ENCODE assay signal across 1 cellular context in genomic region chrX:2449135-2449886, GRCh38.
TF ChIP-seq lines count a peak whose summit lies in the region.

No MANE protein-coding gene starts in this region.

TF ChIP-seq in H1, 55 proteins besides CTCF, POLR2A, EP300 and RAD21 (continued from another document):
- TF ChIP-seq EZH2 (IDR thresholded peaks at IDR 0.05; ENCODE audit: low read depth, low read length, severe bottlenecking) (no peak), KDM5A (IDR thresholded peaks at IDR 0.05; ENCODE audit: low read length) (no peak), CHD1 (IDR thresholded peaks at IDR 0.05; ENCODE audit: low read depth, low read length) (no peak), CBX8 (IDR thresholded peaks at IDR 0.05; ENCODE audit: borderline replicate concordance, low read depth, low read length) (no peak), SP4 (IDR thresholded peaks at IDR 0.05; ENCODE audit: low read length) (no peak), HDAC2 (IDR thresholded peaks at IDR 0.05; ENCODE audit: borderline replicate concordance in 1 of 2, low read depth in 2 of 2, low read length in 2 of 2) (no peak), CEBPB (IDR thresholded peaks at IDR 0.05; ENCODE audit: low read depth, low read length) (no peak), POLR2AphosphoS5 (IDR thresholded peaks at IDR 0.05; ENCODE audit: low read depth, low read length) (no peak), HDAC6 (IDR thresholded peaks at IDR 0.05; ENCODE audit: low read depth, low read length) (no peak), EGR1 (IDR thresholded peaks at IDR 0.05; ENCODE audit: borderline replicate concordance, low read depth, low read length) (no peak), FOSL1 (IDR thresholded peaks at IDR 0.05; ENCODE audit: insufficient read depth, low read depth, low read length) (no peak), JUN (IDR thresholded peaks at IDR 0.05; ENCODE audit: low read depth, low read length) (no peak), RFX5 (IDR thresholded peaks at IDR 0.05; ENCODE audit: borderline replicate concordance, low read depth, low read length) (no peak), CTBP2 (IDR thresholded peaks at IDR 0.05; ENCODE audit: borderline replicate concordance, insufficient read depth, insufficient read length, low read length) (no peak), TAF7 (optimal IDR thresholded peaks at IDR 0.05; ENCODE audit: borderline replicate concordance, low read depth, low read length) (no peak), TAF1 (IDR thresholded peaks at IDR 0.05; ENCODE audit: low read depth, low read length) (no peak), ZNF274 (IDR thresholded peaks at IDR 0.05; ENCODE audit: borderline replicate concordance, extremely low read depth, low read length) (no peak), SP1 (IDR thresholded peaks at IDR 0.05; ENCODE audit: low read depth, low read length) (no peak)
